Comparison of ENCODE assay signal across 13 cellular contexts in genomic region chr3:142275856-142276255, GRCh38. TPM values are rescaled to one million over a fixed set of nuclear protein-coding genes. Genes with fewer than 3 reads are reported as not detected.
DNase-seq lines count a peak whose midpoint lies in the region; ATAC-seq and TF ChIP-seq lines count a peak whose summit lies in the region.
"Had no signal": no experiment of that assay in that cellular context is flagged by ENCODE, and none has a peak within 500 bp of the region (broad histone marks: within the 10 kb centered on the region; RNA-seq: fewer than 3 reads in every experiment).

No MANE protein-coding gene starts in this region.

- H3K27me3 Mint-ChIP-seq in activated CD4-positive, alpha-beta memory T cell treated with anti-CD3 and anti-CD28 coated beads, Interleukin-2, amount 10 ng/mL, durations not matched to agents 7 days and 5 days: no peaks in the 10 kb centered on the region
- no peaks in the 10 kb centered on the region for H3K27me3 Mint-ChIP-seq in activated CD4-positive, alpha-beta memory T cell treated with anti-CD3 and anti-CD28 coated beads for 36 hours
- H3K27me3 Mint-ChIP-seq in activated T-helper 17 cell treated with anti-CD3 and anti-CD28 coated beads, Interleukin-2, amount 50 U/mL, for 72 hours: no peaks in the 10 kb centered on the region

- CTCF ChIA-PET in activated CD4-positive, alpha-beta memory T cell treated with anti-CD3 and anti-CD28 coated beads, Interleukin-2, amount 10 ng/mL, durations not matched to agents 7 days and 5 days (lab: Charles Lee): no interaction called here
- CTCF ChIA-PET in activated CD4-positive, alpha-beta memory T cell treated with anti-CD3 and anti-CD28 coated beads for 36 hours (lab: Charles Lee): no interaction called here

- peak overlapping the region in 6 of 8 donors; percentile 9 to 84 (median 68) for H3K27ac ChIP-seq in spleen
- H3K27ac ChIP-seq in hepatocyte: no peak overlapping the region
- H3K27ac ChIP-seq: A549, thyroid gland had no signal

- TF ChIP-seq POLR2A in spleen (IDR thresholded peaks at IDR 0.05): no peak

- H3K9me3 ChIP-seq in spleen (no peaks in the 10 kb centered on the region), hepatocyte (ENCODE audit: low read depth) (no peaks in the 10 kb centered on the region)
- H3K9me3 ChIP-seq: thyroid gland had no signal

- H3K36me3 ChIP-seq in spleen (no peaks in the 10 kb centered on the region), hepatocyte (replicated peaks; ENCODE audit: insufficient read depth, low read depth) (no peaks in the 10 kb centered on the region)
- H3K36me3 ChIP-seq: thyroid gland had no signal

- H3K4me2 ChIP-seq in hepatocyte: no peak overlapping the region
- H3K4me2 ChIP-seq: A549 had no signal

- no peak for DNase-seq in activated CD4-positive, alpha-beta memory T cell treated with anti-CD3 and anti-CD28 coated beads, Interleukin-2, amount 10 ng/mL, durations not matched to agents 7 days and 5 days
- no peak for DNase-seq in activated CD4-positive, alpha-beta memory T cell treated with anti-CD3 and anti-CD28 coated beads for 36 hours
- DNase-seq in fibroblast of mammary gland (ENCODE audit: low read depth) (peak; percentile 92), spleen (no peak), NCI-H2029 (lab: John Stamatoyannopoulos, UW) (no peak), hepatocyte (ENCODE audit: low spot score) (no peak)
- DNase-seq: activated CD8-positive, alpha-beta memory T cell treated with anti-CD3 and anti-CD28 coated beads, Interleukin-2, amount 50 U/mL, for 4 hours; effector CD8-positive, alpha-beta T cell; NK-92 treated with Interleukin-12 subunit alpha and Interleukin-12 subunit beta, amount 100 ng/mL, for 24 hours; thyroid gland had no signal

- no peak overlapping the region for H3K4me3 Mint-ChIP-seq in activated CD4-positive, alpha-beta memory T cell treated with anti-CD3 and anti-CD28 coated beads, Interleukin-2, amount 10 ng/mL, durations not matched to agents 7 days and 5 days
- H3K4me3 Mint-ChIP-seq in activated CD4-positive, alpha-beta memory T cell treated with anti-CD3 and anti-CD28 coated beads for 36 hours: no peak overlapping the region
- H3K4me3 Mint-ChIP-seq in activated T-helper 17 cell treated with anti-CD3 and anti-CD28 coated beads, Interleukin-2, amount 50 U/mL, for 72 hours: no peak overlapping the region

- ATAC-seq in SK-N-SH treated with all-trans-retinoic acid at 6 μM for 48 hours: peak; percentile 27; the same call in 2 of the 3 replicates
- ATAC-seq in activated T-helper 17 cell treated with anti-CD3 and anti-CD28 coated beads, Interleukin-2, amount 50 U/mL, for 72 hours (replicated peaks): no peak
- ATAC-seq: A549 had no signal

- H2AFZ ChIP-seq in hepatocyte: no peak overlapping the region

- intact Hi-C loops in activated CD4-positive, alpha-beta memory T cell treated with anti-CD3 and anti-CD28 coated beads for 36 hours (cut with micrococcal nuclease): no loop called here
- intact Hi-C loops in spleen (cut with DNase I; ENCODE audit: low total_unique reads): no loop called here

- H3K4me3 ChIP-seq in fibroblast of mammary gland (ENCODE audit: control insufficient read depth, low read depth, low read length): no peak overlapping the region
- H3K4me3 ChIP-seq in spleen: no peak overlapping the region
- no peak overlapping the region for H3K4me3 ChIP-seq in hepatocyte
- H3K4me3 ChIP-seq: A549, thyroid gland had no signal

- TF ChIP-seq CTCF in fibroblast of mammary gland (conservative IDR thresholded peaks at IDR 0.05; ENCODE audit: control insufficient read depth, insufficient read depth, low read depth, low read length) (no peak), spleen (IDR thresholded peaks at IDR 0.05 in 8 of 11, conservative IDR thresholded peaks at IDR 0.05 in 3 of 11) (no peak), hepatocyte (IDR thresholded peaks at IDR 0.05; ENCODE audit: poor library complexity) (no peak)

- H3K4me1 ChIP-seq in spleen (peaks cover 0 to 41% (median 14%) of the 10 kb centered on the region in 6 donors), hepatocyte (ENCODE audit: insufficient read depth) (no peaks in the 10 kb centered on the region)
- H3K4me1 ChIP-seq: A549 had no signal

- 42 to 86% (median 61%) methylated on average over 2 of the region's 2 CpGs for WGBS in spleen, 5 donors
- 76% methylated on average over 2 of the region's 2 CpGs for WGBS in hepatocyte (ENCODE audit: low lambda C conversion rate, missing lambda C conversion rate)

- no peaks in the 10 kb centered on the region for H3K9me2 ChIP-seq in hepatocyte (replicated peaks; ENCODE audit: insufficient read depth)

- peaks cover 56% of the 10 kb centered on the region for H3K4me1 Mint-ChIP-seq in activated CD4-positive, alpha-beta memory T cell treated with anti-CD3 and anti-CD28 coated beads, Interleukin-2, amount 10 ng/mL, durations not matched to agents 7 days and 5 days
- H3K4me1 Mint-ChIP-seq in activated CD4-positive, alpha-beta memory T cell treated with anti-CD3 and anti-CD28 coated beads for 36 hours (ENCODE audit: low read depth): peaks cover 8% of the 10 kb centered on the region
- H3K4me1 Mint-ChIP-seq in activated T-helper 17 cell treated with anti-CD3 and anti-CD28 coated beads, Interleukin-2, amount 50 U/mL, for 72 hours: peaks cover 9% of the 10 kb centered on the region

- H3K9me3 Mint-ChIP-seq in activated CD4-positive, alpha-beta memory T cell treated with anti-CD3 and anti-CD28 coated beads, Interleukin-2, amount 10 ng/mL, durations not matched to agents 7 days and 5 days: peaks cover 6% of the 10 kb centered on the region
- H3K9me3 Mint-ChIP-seq in activated CD4-positive, alpha-beta memory T cell treated with anti-CD3 and anti-CD28 coated beads for 36 hours: no peaks in the 10 kb centered on the region
- no peaks in the 10 kb centered on the region for H3K9me3 Mint-ChIP-seq in activated T-helper 17 cell treated with anti-CD3 and anti-CD28 coated beads, Interleukin-2, amount 50 U/mL, for 72 hours

- H4K20me1 ChIP-seq in hepatocyte (ENCODE audit: insufficient read depth, poor library complexity, severe bottlenecking): no peaks in the 10 kb centered on the region

- POLR2A ChIA-PET in activated CD4-positive, alpha-beta memory T cell treated with anti-CD3 and anti-CD28 coated beads, Interleukin-2, amount 10 ng/mL, durations not matched to agents 7 days and 5 days (lab: Charles Lee): no interaction called here
- POLR2A ChIA-PET in activated CD4-positive, alpha-beta memory T cell treated with anti-CD3 and anti-CD28 coated beads for 36 hours (lab: Charles Lee): no interaction called here

- H3K36me3 Mint-ChIP-seq in activated CD4-positive, alpha-beta memory T cell treated with anti-CD3 and anti-CD28 coated beads, Interleukin-2, amount 10 ng/mL, durations not matched to agents 7 days and 5 days (ENCODE audit: low read depth): peaks cover 11% of the 10 kb centered on the region
- no peaks in the 10 kb centered on the region for H3K36me3 Mint-ChIP-seq in activated CD4-positive, alpha-beta memory T cell treated with anti-CD3 and anti-CD28 coated beads for 36 hours
- H3K36me3 Mint-ChIP-seq in activated T-helper 17 cell treated with anti-CD3 and anti-CD28 coated beads, Interleukin-2, amount 50 U/mL, for 72 hours (ENCODE audit: low read depth): no peaks in the 10 kb centered on the region

- H3K27ac Mint-ChIP-seq in activated CD4-positive, alpha-beta memory T cell treated with anti-CD3 and anti-CD28 coated beads, Interleukin-2, amount 10 ng/mL, durations not matched to agents 7 days and 5 days: peak overlapping the region; percentile 76
- no peak overlapping the region for H3K27ac Mint-ChIP-seq in activated CD4-positive, alpha-beta memory T cell treated with anti-CD3 and anti-CD28 coated beads for 36 hours
- H3K27ac Mint-ChIP-seq in activated T-helper 17 cell treated with anti-CD3 and anti-CD28 coated beads, Interleukin-2, amount 50 U/mL, for 72 hours: no peak overlapping the region

- no peaks in the 10 kb centered on the region for H3K79me2 ChIP-seq in hepatocyte

- no peaks in the 10 kb centered on the region for H3K27me3 ChIP-seq in spleen (replicated peaks in 1 of 7)
- no peaks in the 10 kb centered on the region for H3K27me3 ChIP-seq in hepatocyte
- H3K27me3 ChIP-seq: thyroid gland had no signal

TF ChIP-seq in SK-N-SH treated with all-trans-retinoic acid at 6 μM for 48 hours, 23 proteins besides CTCF, POLR2A, EP300 and RAD21:
- peak; percentile 86 for TF ChIP-seq ISL1 (CRISPR knock-in tag; IDR thresholded peaks at IDR 0.05)
- no peak for TF ChIP-seq ZFP30 (CRISPR knock-in tag; IDR thresholded peaks at IDR 0.05)

RNA-seq across cellular contexts. Expression of gene GK5, which starts 50.5 kb away (rescaled TPM):
- 10 to 100 TPM; 20.6 TPM for total RNA-seq in activated CD4-positive, alpha-beta memory T cell treated with anti-CD3 and anti-CD28 coated beads, Interleukin-2, amount 10 ng/mL, durations not matched to agents 7 days and 5 days
- 10 to 100 TPM; 11.6 to 13.5 TPM for total RNA-seq in activated CD4-positive, alpha-beta memory T cell treated with anti-CD3 and anti-CD28 coated beads for 36 hours
- 10 to 100 TPM in 6 of 7 donors, 1 to 10 TPM in 1; 10.0 to 21.0 (median 14.4) TPM for total RNA-seq in spleen
- polyA plus RNA-seq in spleen: 1 to 10 TPM; 2.1 to 4.1 (median 3.6) TPM
- total RNA-seq in activated T-helper 17 cell treated with anti-CD3 and anti-CD28 coated beads, Interleukin-2, amount 50 U/mL, for 72 hours: 10 to 100 TPM in 1 of 2 donors, 1 to 10 TPM in 1; 8.4 to 12.1 TPM
- 10.0 and 20.9 TPM in 2 replicates for total RNA-seq in hepatocyte
- polyA plus RNA-seq in hepatocyte: 9.1 TPM in 2 replicates
